ENCODE assay signal across 1 cellular context in genomic region chr1:180524915-180525695, GRCh38.
TF ChIP-seq lines count a peak whose summit lies in the region.

No MANE protein-coding gene starts in this region.

TF ChIP-seq in H1, 55 proteins besides CTCF, POLR2A, EP300 and RAD21 (continued from another document):
- TF ChIP-seq YY1 (IDR thresholded peaks at IDR 0.05; ENCODE audit: low read depth, low read length) (no peak), SAP30 (IDR thresholded peaks at IDR 0.05; ENCODE audit: insufficient read depth, insufficient replicate concordance, low read length) (no peak), SRF (IDR thresholded peaks at IDR 0.05; ENCODE audit: low read depth, low read length) (no peak), SP2 (IDR thresholded peaks at IDR 0.05; ENCODE audit: low read length) (no peak), SIRT6 (IDR thresholded peaks at IDR 0.05; ENCODE audit: low read length) (no peak), ZNF274 (IDR thresholded peaks at IDR 0.05; ENCODE audit: borderline replicate concordance, extremely low read depth, low read length) (no peak)
- TF ChIP-seq, protein P1, sequence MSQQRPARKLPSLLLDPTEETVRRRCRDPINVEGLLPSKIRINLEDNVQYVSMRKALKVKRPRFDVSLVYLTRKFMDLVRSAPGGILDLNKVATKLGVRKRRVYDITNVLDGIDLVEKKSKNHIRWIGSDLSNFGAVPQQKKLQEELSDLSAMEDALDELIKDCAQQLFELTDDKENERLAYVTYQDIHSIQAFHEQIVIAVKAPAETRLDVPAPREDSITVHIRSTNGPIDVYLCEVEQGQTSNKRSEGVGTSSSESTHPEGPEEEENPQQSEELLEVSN (IDR thresholded peaks at IDR 0.05) = no peak
- TF ChIP-seq, protein P2, sequence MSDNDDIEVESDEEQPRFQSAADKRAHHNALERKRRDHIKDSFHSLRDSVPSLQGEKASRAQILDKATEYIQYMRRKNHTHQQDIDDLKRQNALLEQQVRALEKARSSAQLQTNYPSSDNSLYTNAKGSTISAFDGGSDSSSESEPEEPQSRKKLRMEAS (IDR thresholded peaks at IDR 0.05) = no peak
